ENCODE assay signal across 1 cellular context in the genomic region with DNA sequence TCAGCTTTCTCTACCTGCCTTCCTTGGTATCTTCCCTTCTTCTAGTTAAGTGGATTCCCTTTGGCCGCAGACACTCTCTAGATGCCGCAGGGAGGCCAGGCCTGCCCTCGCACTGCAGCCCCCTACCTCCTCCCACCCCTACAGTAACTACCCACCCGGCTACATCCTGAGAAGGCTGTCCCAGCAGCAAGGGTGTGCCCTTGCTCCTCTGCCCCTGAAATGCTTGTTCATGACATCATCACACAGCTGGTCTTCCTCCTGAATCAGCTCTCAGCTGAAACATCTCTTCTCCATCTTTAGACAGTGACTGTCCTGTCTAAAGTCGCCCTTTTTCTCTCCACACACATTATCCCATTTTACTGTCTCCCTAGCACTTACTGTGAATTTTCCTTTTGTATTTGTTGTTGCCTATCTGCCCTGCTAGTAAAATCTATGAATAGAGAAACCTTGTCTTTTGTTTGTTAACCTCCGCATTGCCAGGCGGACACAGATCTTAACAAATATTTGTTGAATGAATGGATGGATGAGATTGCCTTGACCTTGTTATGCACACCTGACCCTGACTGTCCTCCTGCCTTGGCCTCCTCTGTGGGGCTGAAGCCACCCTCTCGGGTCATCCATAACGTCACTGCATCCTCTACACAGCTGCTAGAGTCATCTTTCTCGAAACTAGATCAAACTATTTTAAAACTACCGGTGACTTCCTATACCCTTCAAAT.
TF ChIP-seq lines count a peak whose summit lies in the region.

No MANE protein-coding gene starts in this region.

TF ChIP-seq in GM23338, 12 proteins besides CTCF, POLR2A, EP300 and RAD21 (continued from another document):
- TF ChIP-seq REST (IDR thresholded peaks at IDR 0.05; ENCODE audit: unreplicated experiment): no peak
- no peak for TF ChIP-seq ZNF462 (CRISPR knock-in tag; IDR thresholded peaks at IDR 0.05)
- TF ChIP-seq NANOG (IDR thresholded peaks at IDR 0.05; ENCODE audit: borderline replicate concordance): no peak
- no peak for TF ChIP-seq JUNB (IDR thresholded peaks at IDR 0.05; ENCODE audit: unreplicated experiment)
- no peak for TF ChIP-seq POLR2AphosphoS5 (IDR thresholded peaks at IDR 0.05; ENCODE audit: low read depth)
- no peak for TF ChIP-seq CREB1 (CRISPR knock-in tag; IDR thresholded peaks at IDR 0.05; ENCODE audit: low read depth)
- TF ChIP-seq STAT1 (IDR thresholded peaks at IDR 0.05; ENCODE audit: unreplicated experiment): no peak
- TF ChIP-seq ETS1 (IDR thresholded peaks at IDR 0.05): no peak
- no peak for TF ChIP-seq EZH2phosphoT487 (IDR thresholded peaks at IDR 0.05; ENCODE audit: unreplicated experiment)
